In genomic region chr4:89563431-89563830, GRCh38 we compare ENCODE assay signal across 13 cellular contexts.
A peak's percentile ranks its signal among the peaks of the same experiment; 100 is the strongest.
DNase-seq lines count a peak whose midpoint lies in the region; ATAC-seq, FAIRE-seq and TF ChIP-seq lines count a peak whose summit lies in the region.
"Had no signal": no experiment of that assay in that cellular context is flagged by ENCODE, and none has a peak within 500 bp of the region (broad histone marks: within the 10 kb centered on the region; RNA-seq: fewer than 3 reads in every experiment).

No MANE protein-coding gene starts in this region.

- intact Hi-C loops in pancreas (cut with DNase I): no loop called here

- FAIRE-seq in pancreas (lab: Jason Lieb, UNC): no peak

- 33 to 38% methylated on average over 2 of the region's 2 CpGs for WGBS in pancreas, 2 donors
- WGBS in upper lobe of left lung, 2 donors: 49 to 63% methylated on average over 2 of the region's 2 CpGs

- H3K4me1 ChIP-seq in pancreas (no peaks in the 10 kb centered on the region), upper lobe of left lung (no peaks in the 10 kb centered on the region)
- H3K4me1 ChIP-seq: left lung, upper lobe of right lung had no signal

- no peaks in the 10 kb centered on the region for H3K9me3 Mint-ChIP-seq in activated T-cell treated with anti-CD3 and anti-CD28 coated beads, Interleukin-2, amount 50 U/mL, for 4 hours
- H3K9me3 Mint-ChIP-seq: activated CD4-positive, alpha-beta memory T cell treated with anti-CD3 and anti-CD28 coated beads for 36 hours had no signal

- H3K27me3 ChIP-seq in pancreas: no peaks in the 10 kb centered on the region
- no peaks in the 10 kb centered on the region for H3K27me3 ChIP-seq in upper lobe of left lung
- H3K27me3 ChIP-seq: left lung, upper lobe of right lung had no signal

- ATAC-seq in activated T-cell treated with anti-CD3 and anti-CD28 coated beads, Interleukin-2, amount 50 U/mL, for 4 hours: peak; percentile 40 to 82
- ATAC-seq in HG02870 (IDR thresholded peaks at IDR 0.05; ENCODE audit: unreplicated experiment) (peak; percentile 54), pancreas (peak in 3 of 4 donors; percentile 42 to 76 (median 73)), GM18517 (IDR thresholded peaks at IDR 0.05; ENCODE audit: unreplicated experiment) (no peak), upper lobe of left lung (ENCODE audit: low FRiP score in 2 of 2) (no peak), GM21381 (IDR thresholded peaks at IDR 0.05; ENCODE audit: unreplicated experiment) (no peak)
- ATAC-seq: left lung, upper lobe of right lung had no signal

- H3K4me1 Mint-ChIP-seq in activated T-cell treated with anti-CD3 and anti-CD28 coated beads, Interleukin-2, amount 50 U/mL, for 4 hours (ENCODE audit: low read depth): peaks cover 2% of the 10 kb centered on the region

- no peak for TF ChIP-seq POLR2A in upper lobe of left lung (IDR thresholded peaks at IDR 0.05)

- H3K36me3 ChIP-seq in pancreas: no peaks in the 10 kb centered on the region
- H3K36me3 ChIP-seq in upper lobe of left lung: no peaks in the 10 kb centered on the region
- H3K36me3 ChIP-seq: left lung, upper lobe of right lung had no signal

- TF ChIP-seq CTCF in pancreas (IDR thresholded peaks at IDR 0.05): no peak
- TF ChIP-seq CTCF in upper lobe of left lung (IDR thresholded peaks at IDR 0.05): no peak

- no peak for DNase-seq in activated T-cell treated with anti-CD3 and anti-CD28 coated beads, Interleukin-2, amount 50 U/mL, for 4 hours
- no peak for DNase-seq in activated T-cell treated with anti-CD3 and anti-CD28 coated beads, Interleukin-2, amount 50 U/mL, for 1 hour
- DNase-seq in NCI-H69 (lab: John Stamatoyannopoulos, UW) (peak; percentile 17), pancreas (no peak), upper lobe of left lung (no peak)
- DNase-seq: activated CD4-positive, alpha-beta memory T cell treated with anti-CD3 and anti-CD28 coated beads for 36 hours; dermis blood vessel endothelial cell; Karpas-422; left lung; upper lobe of right lung had no signal

- no peaks in the 10 kb centered on the region for H3K9me3 ChIP-seq in pancreas
- H3K9me3 ChIP-seq in upper lobe of left lung: no peaks in the 10 kb centered on the region
- H3K9me3 ChIP-seq: left lung, upper lobe of right lung had no signal

- no peak overlapping the region for H3K27ac ChIP-seq in pancreas
- no peak overlapping the region for H3K27ac ChIP-seq in upper lobe of left lung
- H3K27ac ChIP-seq: left lung, upper lobe of right lung had no signal

- no peak overlapping the region for H3K4me3 ChIP-seq in pancreas
- no peak overlapping the region for H3K4me3 ChIP-seq in upper lobe of left lung
- H3K4me3 ChIP-seq: left lung, upper lobe of right lung had no signal

- H3K36me3 Mint-ChIP-seq in activated T-cell treated with anti-CD3 and anti-CD28 coated beads, Interleukin-2, amount 50 U/mL, for 4 hours (ENCODE audit: insufficient read depth): no peaks in the 10 kb centered on the region
- H3K36me3 Mint-ChIP-seq: activated CD4-positive, alpha-beta memory T cell treated with anti-CD3 and anti-CD28 coated beads for 36 hours had no signal

- H3K4me3 Mint-ChIP-seq in activated T-cell treated with anti-CD3 and anti-CD28 coated beads, Interleukin-2, amount 50 U/mL, for 4 hours: no peak overlapping the region
- H3K4me3 Mint-ChIP-seq: activated CD4-positive, alpha-beta memory T cell treated with anti-CD3 and anti-CD28 coated beads for 36 hours had no signal

- TF ChIP-seq EP300 in upper lobe of left lung (IDR thresholded peaks at IDR 0.05): no peak

- peaks cover 9% of the 10 kb centered on the region for H3K27me3 Mint-ChIP-seq in activated T-cell treated with anti-CD3 and anti-CD28 coated beads, Interleukin-2, amount 50 U/mL, for 4 hours (ENCODE audit: low read depth)

Comparison
In these comparisons a context has a peak if more than half of its experiments do, and no peak if none do; other contexts are left out.
1. ATAC-seq: peak in activated T-cell treated with anti-CD3 and anti-CD28 coated beads, Interleukin-2, amount 50 U/mL, for 4 hours (2 of 2), HG02870 (single experiment) and pancreas (3 of 4); none in GM18517 (single experiment), upper lobe of left lung (0 of 2) and GM21381 (single experiment).